8 cellular contexts compared by ENCODE assay signal in the genomic region with DNA sequence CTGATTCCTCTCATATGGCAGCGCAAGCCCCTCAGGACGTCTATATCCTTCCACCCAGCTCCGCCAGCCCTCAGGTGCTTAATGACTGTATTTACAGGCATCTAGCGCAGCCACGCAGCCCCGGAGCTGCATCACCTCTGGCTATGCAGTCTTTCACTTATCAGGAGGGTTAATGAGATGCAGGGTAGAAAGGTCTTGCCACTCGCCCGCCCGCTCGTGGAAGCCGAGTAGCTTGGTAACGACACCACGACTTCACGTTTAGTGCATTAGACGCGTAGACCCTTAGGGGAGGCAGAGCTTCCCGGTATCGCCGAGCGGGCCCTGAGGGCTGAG. TPM values are rescaled to one million over a fixed set of nuclear protein-coding genes. Genes with fewer than 3 reads are reported as not detected.
DNase-seq lines count a peak whose midpoint lies in the region; FAIRE-seq lines count a peak whose summit lies in the region.

No MANE protein-coding gene starts in this region.

- H3K36me3 Mint-ChIP-seq in activated CD4-positive, alpha-beta T cell treated with anti-CD3 and anti-CD28 coated beads, Interleukin-2, amount 10 ng/mL, durations not matched to agents 24 days and 14 days (ENCODE audit: low read depth) = no peaks in the 10 kb centered on the region
- no peaks in the 10 kb centered on the region for H3K36me3 Mint-ChIP-seq in activated naive CD4-positive, alpha-beta T cell treated with anti-CD3 and anti-CD28 coated beads, Interleukin-2, amount 50 U/mL, for 24 hours

- DNase-seq in activated CD4-positive, alpha-beta T cell treated with anti-CD3 and anti-CD28 coated beads, Interleukin-2, amount 10 ng/mL, durations not matched to agents 24 days and 14 days = no peak
- DNase-seq in activated CD4-positive, alpha-beta T cell treated with anti-CD3 and anti-CD28 coated beads, Interleukin-2, amount 50 U/mL, for 4 hours = no peak
- DNase-seq in iPS DF 6.9 (ENCODE audit: low read depth, low spot score) (no peak), small intestine (peak; percentile 30), NCI-H345 treated with DMSO at 0.1 percent for 48 hours (lab: John Stamatoyannopoulos, UW; ENCODE audit: unreplicated experiment) (no peak), NCI-H2081 treated with DMSO at 0.1 percent for 48 hours (lab: John Stamatoyannopoulos, UW) (no peak)
- DNase-seq in activated effector memory CD4-positive, alpha-beta T cell treated with Interleukin-2 at 50 U/mL for 16 hours = no peak

- no CpG with 5 or more reads among the region's 20 CpGs for WGBS in iPS DF 6.9 (ENCODE audit: insufficient coverage, insufficient read length)
- WGBS in small intestine, 3 donors = 4 to 43% (median 15%) methylated on average over 16 to 20 of the region's 20 CpGs

- no peak overlapping the region for H3K27ac Mint-ChIP-seq in activated CD4-positive, alpha-beta T cell treated with anti-CD3 and anti-CD28 coated beads, Interleukin-2, amount 10 ng/mL, durations not matched to agents 24 days and 14 days
- H3K27ac Mint-ChIP-seq in activated naive CD4-positive, alpha-beta T cell treated with anti-CD3 and anti-CD28 coated beads, Interleukin-2, amount 50 U/mL, for 24 hours = no peak overlapping the region

- H3K9me3 Mint-ChIP-seq in activated CD4-positive, alpha-beta T cell treated with anti-CD3 and anti-CD28 coated beads, Interleukin-2, amount 10 ng/mL, durations not matched to agents 24 days and 14 days = no peaks in the 10 kb centered on the region
- H3K9me3 Mint-ChIP-seq in activated naive CD4-positive, alpha-beta T cell treated with anti-CD3 and anti-CD28 coated beads, Interleukin-2, amount 50 U/mL, for 24 hours = no peaks in the 10 kb centered on the region

- no peak for FAIRE-seq in small intestine (lab: Jason Lieb, UNC)

- peaks cover 6% of the 10 kb centered on the region for H3K4me1 Mint-ChIP-seq in activated CD4-positive, alpha-beta T cell treated with anti-CD3 and anti-CD28 coated beads, Interleukin-2, amount 10 ng/mL, durations not matched to agents 24 days and 14 days
- H3K4me1 Mint-ChIP-seq in activated naive CD4-positive, alpha-beta T cell treated with anti-CD3 and anti-CD28 coated beads, Interleukin-2, amount 50 U/mL, for 24 hours = peaks cover 9% of the 10 kb centered on the region

- H3K4me3 Mint-ChIP-seq in activated CD4-positive, alpha-beta T cell treated with anti-CD3 and anti-CD28 coated beads, Interleukin-2, amount 10 ng/mL, durations not matched to agents 24 days and 14 days = peak overlapping the region; percentile 61
- peak overlapping the region; percentile 81 for H3K4me3 Mint-ChIP-seq in activated naive CD4-positive, alpha-beta T cell treated with anti-CD3 and anti-CD28 coated beads, Interleukin-2, amount 50 U/mL, for 24 hours

- H3K4me3 ChIP-seq in iPS DF 6.9 (ENCODE audit: low read length) (peak overlapping the region; percentile 72; the same call in 1 of the 2 replicates), small intestine (ENCODE audit: low read depth in 1 of 2, low read length in 2 of 2) (peak overlapping the region; percentile 3 to 50)

- peaks cover 4% of the 10 kb centered on the region; the same call in 1 of the 2 replicates for H3K4me1 ChIP-seq in iPS DF 6.9 (ENCODE audit: control insufficient read depth, insufficient read depth, low read length)
- no peaks in the 10 kb centered on the region for H3K4me1 ChIP-seq in small intestine (ENCODE audit: control insufficient read depth in 2 of 2, insufficient read depth in 1 of 2, low read depth in 1 of 2, low read length in 1 of 2)

- no peak overlapping the region for H3K27ac ChIP-seq in iPS DF 6.9 (ENCODE audit: low read length)
- peak overlapping the region in 1 of 2 donors; percentile 67 for H3K27ac ChIP-seq in small intestine (ENCODE audit: low read depth in 1 of 2, low read length in 1 of 2)

- intact Hi-C loops in activated CD4-positive, alpha-beta T cell treated with anti-CD3 and anti-CD28 coated beads, Interleukin-2, amount 10 ng/mL, durations not matched to agents 24 days and 14 days (cut with micrococcal nuclease) = no loop called here

- no peaks in the 10 kb centered on the region for H3K36me3 ChIP-seq in iPS DF 6.9 (ENCODE audit: control insufficient read depth, insufficient read depth, low read length)
- no peaks in the 10 kb centered on the region for H3K36me3 ChIP-seq in small intestine (ENCODE audit: control insufficient read depth in 2 of 2, insufficient read depth in 2 of 2, low read length in 2 of 2)

- H3K27me3 ChIP-seq in iPS DF 6.9 (ENCODE audit: control insufficient read depth, insufficient read depth, low read length) (no peaks in the 10 kb centered on the region), small intestine (ENCODE audit: control insufficient read depth in 2 of 2, insufficient read depth in 2 of 2, low read length in 2 of 2) (no peaks in the 10 kb centered on the region)

- peaks cover 40% of the 10 kb centered on the region for H3K27me3 Mint-ChIP-seq in activated CD4-positive, alpha-beta T cell treated with anti-CD3 and anti-CD28 coated beads, Interleukin-2, amount 10 ng/mL, durations not matched to agents 24 days and 14 days
- H3K27me3 Mint-ChIP-seq in activated naive CD4-positive, alpha-beta T cell treated with anti-CD3 and anti-CD28 coated beads, Interleukin-2, amount 50 U/mL, for 24 hours = peaks cover 5% of the 10 kb centered on the region

- H3K9me3 ChIP-seq in iPS DF 6.9 (ENCODE audit: control insufficient read depth, insufficient read depth, low read length) = no peaks in the 10 kb centered on the region
- H3K9me3 ChIP-seq in small intestine (ENCODE audit: control insufficient read depth, low read depth) = no peaks in the 10 kb centered on the region

RNA-seq across cellular contexts. Expression of gene SLC16A2, which starts 1.5 kb away (rescaled TPM):
- total RNA-seq in activated CD4-positive, alpha-beta T cell treated with anti-CD3 and anti-CD28 coated beads, Interleukin-2, amount 10 ng/mL, durations not matched to agents 24 days and 14 days = 0.40 and 0.58 TPM in 2 replicates
- 1 to 10 TPM in 1 of 3 donors, under 1 TPM in 2; 0.27 to 2.7 (median 0.45) TPM for polyA plus RNA-seq in small intestine
